ENCODE assay signal across 17 cellular contexts in the genomic region with DNA sequence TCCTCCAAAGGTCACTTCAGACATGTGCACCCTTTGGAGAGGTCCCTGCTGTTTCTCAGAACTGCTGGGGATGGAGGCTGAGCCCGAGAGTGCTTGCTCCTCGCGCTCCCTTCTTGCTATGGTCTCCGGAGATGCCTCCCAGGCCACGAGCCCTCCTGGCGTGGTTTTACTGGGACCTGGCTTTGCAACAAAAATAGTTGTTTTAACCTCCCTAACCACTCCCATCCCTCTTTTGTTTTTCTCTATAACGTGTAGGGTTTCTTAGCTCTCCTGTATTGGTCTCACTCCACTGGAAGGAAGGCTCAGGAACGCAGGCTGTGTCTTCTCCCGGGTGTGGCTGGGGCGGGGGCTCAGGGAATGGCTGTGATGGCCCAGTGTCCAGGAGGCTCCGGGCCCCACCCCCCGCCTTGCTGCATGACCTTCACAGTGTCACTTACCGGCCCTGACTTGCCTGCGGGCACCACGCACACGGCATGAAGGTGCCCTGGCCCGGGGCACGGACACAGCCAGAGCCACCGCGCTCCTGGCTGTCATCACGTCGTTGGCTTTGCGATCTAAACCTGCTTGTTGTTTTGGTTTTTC. TPM values are rescaled to one million over a fixed set of nuclear protein-coding genes. Genes with fewer than 3 reads are reported as not detected.
DNase-seq lines count a peak whose midpoint lies in the region; ATAC-seq and TF ChIP-seq lines count a peak whose summit lies in the region.
"Had no signal": no experiment of that assay in that cellular context is flagged by ENCODE, and none has a peak within 500 bp of the region (broad histone marks: within the 10 kb centered on the region; RNA-seq: fewer than 3 reads in every experiment).

No MANE protein-coding gene starts in this region.

- peaks cover 81% of the 10 kb centered on the region for H3K36me3 Mint-ChIP-seq in activated T-cell treated with anti-CD3 and anti-CD28 coated beads, Interleukin-2, amount 50 U/mL, for 24 hours (ENCODE audit: low read depth)

- H3K4me3 ChIP-seq in right cardiac atrium (ENCODE audit: low read length) (no peak overlapping the region), testis (no peak overlapping the region)
- H3K4me3 ChIP-seq: transverse colon had no signal

- H3K27me3 ChIP-seq in right cardiac atrium (ENCODE audit: control insufficient read depth, insufficient read depth), result no peaks in the 10 kb centered on the region
- no peaks in the 10 kb centered on the region for H3K27me3 ChIP-seq in testis
- H3K27me3 ChIP-seq: transverse colon had no signal

- peak overlapping the region; percentile 37 for H3K27ac Mint-ChIP-seq in activated T-cell treated with anti-CD3 and anti-CD28 coated beads, Interleukin-2, amount 50 U/mL, for 24 hours
- H3K27ac Mint-ChIP-seq: dendritic cell treated with granulocyte-macrophage colony-stimulating factor and Interleukin-4, amounts not matched to agents 40 ng/mL and 50 ng/mL, for 4 days had no signal

- intact Hi-C loops in right cardiac atrium (cut with DNase I), result no loop called here
- intact Hi-C loops in testis (cut with DNase I; ENCODE audit: low total_unique reads), result no loop called here

- 74% methylated on average over 23 of the region's 23 CpGs for WGBS in right cardiac atrium
- 76 to 78% methylated on average over 23 of the region's 23 CpGs for WGBS in testis, 2 donors

- H3K27ac ChIP-seq in right cardiac atrium (ENCODE audit: low read length) (peak overlapping the region; percentile 1), testis (peak overlapping the region; percentile 25 to 44)
- H3K27ac ChIP-seq: transverse colon had no signal

- no peak for TF ChIP-seq CTCF in testis (IDR thresholded peaks at IDR 0.05)

- H3K4me1 ChIP-seq in right cardiac atrium (ENCODE audit: control insufficient read depth, insufficient read depth, low read length) (no peaks in the 10 kb centered on the region), testis (peaks cover 4% of the 10 kb centered on the region)

- no peak overlapping the region for H3K4me3 Mint-ChIP-seq in activated T-cell treated with anti-CD3 and anti-CD28 coated beads, Interleukin-2, amount 50 U/mL, for 24 hours
- H3K4me3 Mint-ChIP-seq: dendritic cell treated with granulocyte-macrophage colony-stimulating factor and Interleukin-4, amounts not matched to agents 40 ng/mL and 50 ng/mL, for 4 days had no signal

- no peaks in the 10 kb centered on the region for H3K9me3 Mint-ChIP-seq in activated T-cell treated with anti-CD3 and anti-CD28 coated beads, Interleukin-2, amount 50 U/mL, for 24 hours
- H3K9me3 Mint-ChIP-seq: CD4-positive, CD25-positive, alpha-beta regulatory T cell; dendritic cell treated with granulocyte-macrophage colony-stimulating factor and Interleukin-4, amounts not matched to agents 40 ng/mL and 50 ng/mL, for 4 days had no signal

- H3K27me3 Mint-ChIP-seq in activated T-cell treated with anti-CD3 and anti-CD28 coated beads, Interleukin-2, amount 50 U/mL, for 24 hours, result no peaks in the 10 kb centered on the region
- H3K27me3 Mint-ChIP-seq: CD4-positive, CD25-positive, alpha-beta regulatory T cell had no signal

- H3K36me3 ChIP-seq in testis (ENCODE audit: low read depth, missing control alignments), result no peaks in the 10 kb centered on the region
- H3K36me3 ChIP-seq: transverse colon had no signal

- peak; percentile 17 to 22 for ATAC-seq in right cardiac atrium

- TF ChIP-seq POLR2A in testis (IDR thresholded peaks at IDR 0.05), result no peak

- peaks cover 50% of the 10 kb centered on the region for H3K4me1 Mint-ChIP-seq in activated T-cell treated with anti-CD3 and anti-CD28 coated beads, Interleukin-2, amount 50 U/mL, for 24 hours (ENCODE audit: low read depth)

- H3K9me3 ChIP-seq in right cardiac atrium (ENCODE audit: control insufficient read depth, low read length) (no peaks in the 10 kb centered on the region), testis (no peaks in the 10 kb centered on the region)
- H3K9me3 ChIP-seq: transverse colon had no signal

- DNase-seq in activated T-cell treated with anti-CD3 and anti-CD28 coated beads, Interleukin-2, amount 50 U/mL, for 24 hours, result no peak
- DNase-seq in activated T-cell treated with anti-CD3 and anti-CD28 coated beads, Interleukin-2, amount 50 U/mL, for 48 hours, result no peak
- DNase-seq in right cardiac atrium, result peak in 2 of 3 donors; percentile 63 to 69
- no peak for DNase-seq in testis
- DNase-seq in NCI-H1417 treated with DMSO at 0.1 percent for 48 hours (lab: John Stamatoyannopoulos, UW), result no peak
- no peak for DNase-seq in activated effector memory CD4-positive, alpha-beta T cell treated with anti-CD3 and anti-CD28 coated beads, Interleukin-2, amount 50 U/mL, for 16 hours
- DNase-seq: activated naive CD4-positive, alpha-beta T cell treated with Interleukin-2 at 50 U/mL for 16 hours; CD4-positive, CD25-positive, alpha-beta regulatory T cell; NCI-H1694; NCI-H345; occipital lobe; SHP77; stimulated activated CD4-positive, alpha-beta T cell treated with anti-CD3 and anti-CD28 coated beads, Interleukin-4, amount 100 ng/mL, for 4 hours; T-helper 2 cell; transverse colon had no signal

RNA-seq across cellular contexts. Expression of a gene that starts 5.6 kb away (rescaled TPM):
- total RNA-seq in right cardiac atrium, result 10 to 100 TPM; 30.2 to 33.3 (median 30.9) TPM
- polyA plus RNA-seq in right cardiac atrium, result 30.7 TPM
- total RNA-seq in testis, result 100 to 1,000 TPM; 107 to 160 TPM
- 116 TPM for polyA plus RNA-seq in testis (ENCODE audit: insufficient read depth, low read depth, low replicate concordance)

RNA-seq across cellular contexts. Expression of a gene that starts 13.8 kb away (rescaled TPM):
- total RNA-seq in right cardiac atrium (under 1 TPM; 0.14 to 0.46 (median 0.20) TPM), testis (1 to 10 TPM; 1.9 to 2.9 TPM)
- polyA plus RNA-seq in right cardiac atrium (0.20 TPM), testis (ENCODE audit: insufficient read depth, low read depth, low replicate concordance) (1.6 TPM)
- total RNA-seq: occipital lobe, skeletal muscle tissue had no signal

RNA-seq across cellular contexts. Expression of a gene that starts 40.9 kb away (rescaled TPM):
- total RNA-seq in right cardiac atrium (10 to 100 TPM; 28.6 to 42.4 (median 35.1) TPM), testis (10 to 100 TPM; 39.3 to 43.8 TPM)
- polyA plus RNA-seq in right cardiac atrium (61.8 TPM), testis (ENCODE audit: insufficient read depth, low read depth, low replicate concordance) (35.5 TPM)

RNA-seq across cellular contexts. Expression of a gene that starts 51.4 kb away (rescaled TPM):
- total RNA-seq in right cardiac atrium (100 to 1,000 TPM; 188 to 203 (median 195) TPM), testis (100 to 1,000 TPM; 210 to 264 TPM)
- polyA plus RNA-seq in right cardiac atrium (162 TPM), testis (ENCODE audit: insufficient read depth, low read depth, low replicate concordance) (211 TPM)

Comparison
In these comparisons a context has a peak if more than half of its experiments do, and no peak if none do; other contexts are left out.
1. DNase-seq: peak in right cardiac atrium (2 of 3); none in activated T-cell treated with anti-CD3 and anti-CD28 coated beads, Interleukin-2, amount 50 U/mL, for 24 hours (single experiment), activated T-cell treated with anti-CD3 and anti-CD28 coated beads, Interleukin-2, amount 50 U/mL, for 48 hours (0 of 2), testis (single experiment), NCI-H1417 treated with DMSO at 0.1 percent for 48 hours (single experiment) and activated effector memory CD4-positive, alpha-beta T cell treated with anti-CD3 and anti-CD28 coated beads, Interleukin-2, amount 50 U/mL, for 16 hours (single experiment).